Comparison of ENCODE assay signal across 8 cellular contexts in genomic region chr1:93681095-93681548, GRCh38. TPM values are rescaled to one million over a fixed set of nuclear protein-coding genes. Genes with fewer than 3 reads are reported as not detected.
DNase-seq lines count a peak whose midpoint lies in the region; ATAC-seq and TF ChIP-seq lines count a peak whose summit lies in the region.

No MANE protein-coding gene starts in this region.

- ATAC-seq in GM21515 (IDR thresholded peaks at IDR 0.05; ENCODE audit: unreplicated experiment) (peak; percentile 29), lung (ENCODE audit: insufficient read depth, low FRiP score) (peak; percentile 16)

- no peak for TF ChIP-seq POLR2A in tibial nerve (IDR thresholded peaks at IDR 0.05)

- TF ChIP-seq RAD21 in Ishikawa (IDR thresholded peaks at IDR 0.05; ENCODE audit: low read depth), result no peak

- WGBS in lung, 2 donors, result 0 to 1% methylated on average over 41 to 42 of the region's 42 CpGs
- 0 to 1% methylated on average over 3 to 28 of the region's 42 CpGs for WGBS in tibial nerve, 2 donors

- H3K9me3 ChIP-seq in lung (ENCODE audit: control insufficient read depth in 2 of 2, insufficient read depth in 1 of 2, low read length in 1 of 2), result no peaks in the 10 kb centered on the region
- no peaks in the 10 kb centered on the region for H3K9me3 ChIP-seq in tibial nerve

- no peak for TF ChIP-seq EP300 in Ishikawa (IDR thresholded peaks at IDR 0.05; ENCODE audit: borderline replicate concordance)
- TF ChIP-seq EP300 in tibial nerve (IDR thresholded peaks at IDR 0.05), result no peak

- TF ChIP-seq CTCF in lung (IDR thresholded peaks at IDR 0.05; ENCODE audit: control extremely low read depth, extremely low read depth), result no peak
- TF ChIP-seq CTCF in tibial nerve (IDR thresholded peaks at IDR 0.05), result no peak

- H3K27me3 ChIP-seq in lung (ENCODE audit: control insufficient read depth, insufficient read depth) (no peaks in the 10 kb centered on the region), tibial nerve (no peaks in the 10 kb centered on the region)

- H3K4me1 ChIP-seq in lung (ENCODE audit: control insufficient read depth in 2 of 2, insufficient read depth in 2 of 2, low read length in 2 of 2), result peaks cover 0 to 16% of the 10 kb centered on the region in 2 donors
- peaks cover 0 to 51% (median 11%) of the 10 kb centered on the region in 4 donors for H3K4me1 ChIP-seq in tibial nerve

- peak overlapping the region; percentile 81 for H3K27ac ChIP-seq in caudate nucleus (ENCODE audit: low read depth, low read length)
- H3K27ac ChIP-seq in lung (ENCODE audit: low read depth in 1 of 2, low read length in 1 of 2), result peak overlapping the region; percentile 89 to 95
- H3K27ac ChIP-seq in tibial nerve, result peak overlapping the region; percentile 77 to 96 (median 92)

- H3K4me3 ChIP-seq in lung, result peak overlapping the region; percentile 80
- H3K4me3 ChIP-seq in tibial nerve, result peak overlapping the region; percentile 72 to 93 (median 88)

- DNase-seq in D341Med (ENCODE audit: low spot score) (peak; percentile 43), caudate nucleus (lab: John Stamatoyannopoulos, UW) (peak in 3 of 61 donors; percentile 15 to 49 (median 38)), lung (ENCODE audit: low spot score) (no peak), tibial nerve (ENCODE audit: low spot score in 2 of 2) (no peak), NAMALWA (ENCODE audit: low spot score) (no peak), NCI-H2107 treated with DMSO at 0.1 percent for 48 hours (lab: John Stamatoyannopoulos, UW; ENCODE audit: unreplicated experiment) (no peak)

- H3K36me3 ChIP-seq in lung (ENCODE audit: control insufficient read depth in 2 of 2, insufficient read depth in 2 of 2, low read length in 2 of 2), result peaks cover 0 to 3% of the 10 kb centered on the region in 2 donors
- no peaks in the 10 kb centered on the region for H3K36me3 ChIP-seq in tibial nerve

TF ChIP-seq in Ishikawa, 13 proteins besides CTCF, POLR2A, EP300 and RAD21:
- TF ChIP-seq ZBTB7A (IDR thresholded peaks at IDR 0.05; ENCODE audit: low read depth), result peak; percentile 58
- no peak for TF ChIP-seq REST (IDR thresholded peaks at IDR 0.05; ENCODE audit: low read depth)
- TF ChIP-seq YY1 (IDR thresholded peaks at IDR 0.05; ENCODE audit: low read depth), result no peak
- TF ChIP-seq USF1 (IDR thresholded peaks at IDR 0.05), result no peak
TF ChIP-seq in Ishikawa: peak in this region for 1.

RNA-seq across cellular contexts. Expression of gene BCAR3, which starts 0.5 kb away (rescaled TPM):
- 10 to 100 TPM; 21.3 to 33.3 TPM for total RNA-seq in lung
- polyA plus RNA-seq in lung, result 10 to 100 TPM; 12.2 to 15.1 TPM
- 10 to 100 TPM; 26.2 to 41.8 (median 36.5) TPM for total RNA-seq in tibial nerve
